In genomic region chr10:4981722-4982471, GRCh38 we compare ENCODE assay signal across 1 cellular context.
TF ChIP-seq lines count a peak whose summit lies in the region.

No MANE protein-coding gene starts in this region.

TF ChIP-seq in HepG2, 621 proteins besides CTCF, POLR2A, EP300 and RAD21 (continued from another document and continues in another):
- TF ChIP-seq SNAPC4 (CRISPR knock-in tag; IDR thresholded peaks at IDR 0.05) (no peak), PHF5A (CRISPR knock-in tag; IDR thresholded peaks at IDR 0.05; ENCODE audit: low read depth, unreplicated experiment) (peak; percentile 79), KMT2B (CRISPR knock-in tag; IDR thresholded peaks at IDR 0.05) (0 out of 2 replicates have a peak, but pooled peaks have one; percentile 50), HBP1 (CRISPR knock-in tag; IDR thresholded peaks at IDR 0.05; ENCODE audit: low read depth) (no peak), ZNF335 (CRISPR knock-in tag; IDR thresholded peaks at IDR 0.05) (no peak), ZNF138 (CRISPR knock-in tag; IDR thresholded peaks at IDR 0.05; ENCODE audit: low read depth) (no peak), HINFP (CRISPR knock-in tag; IDR thresholded peaks at IDR 0.05; ENCODE audit: low read depth) (no peak), CCDC6 (CRISPR knock-in tag; IDR thresholded peaks at IDR 0.05) (peak; percentile 92), ZNF30 (CRISPR knock-in tag; IDR thresholded peaks at IDR 0.05) (no peak), MIER3 (CRISPR knock-in tag; IDR thresholded peaks at IDR 0.05; ENCODE audit: borderline replicate concordance) (no peak), ZNF646 (CRISPR knock-in tag; IDR thresholded peaks at IDR 0.05) (no peak), ADNP (CRISPR knock-in tag; IDR thresholded peaks at IDR 0.05) (no peak), STAG1 (CRISPR knock-in tag; IDR thresholded peaks at IDR 0.05) (peak; percentile 81), CREBL2 (CRISPR knock-in tag; IDR thresholded peaks at IDR 0.05; ENCODE audit: borderline replicate concordance) (no peak), RFX3 (CRISPR knock-in tag; IDR thresholded peaks at IDR 0.05) (no peak), FOXK2 (IDR thresholded peaks at IDR 0.05) (no peak), ARNT (IDR thresholded peaks at IDR 0.05) (no peak), ZC3H13 (CRISPR knock-in tag; IDR thresholded peaks at IDR 0.05) (peak; percentile 81; the same call in 1 of the 2 replicates), CREB3 (CRISPR knock-in tag; IDR thresholded peaks at IDR 0.05) (no peak), YY1 (IDR thresholded peaks at IDR 0.05; ENCODE audit: insufficient read depth, insufficient replicate concordance, low read depth, low read length) (no peak), ZNF546 (CRISPR knock-in tag; conservative IDR thresholded peaks at IDR 0.05) (no peak), HMG20A (CRISPR knock-in tag; IDR thresholded peaks at IDR 0.05; ENCODE audit: borderline replicate concordance) (no peak; the same call in 1 of the 2 replicates), ZNF704 (CRISPR knock-in tag; IDR thresholded peaks at IDR 0.05; ENCODE audit: borderline replicate concordance) (no peak), ZBTB7A (CRISPR knock-in tag; IDR thresholded peaks at IDR 0.05) (no peak), SP5 (CRISPR knock-in tag; IDR thresholded peaks at IDR 0.05; ENCODE audit: borderline replicate concordance, low read depth) (no peak), ZNF556 (CRISPR knock-in tag; IDR thresholded peaks at IDR 0.05; ENCODE audit: borderline replicate concordance) (peak; percentile 49; the same call in 1 of the 2 replicates), KLF15 (CRISPR knock-in tag; IDR thresholded peaks at IDR 0.05; ENCODE audit: borderline replicate concordance) (no peak), ZBTB26 (CRISPR knock-in tag; IDR thresholded peaks at IDR 0.05; ENCODE audit: borderline replicate concordance) (no peak; the same call in 1 of the 2 replicates), ZFP90 (CRISPR knock-in tag; IDR thresholded peaks at IDR 0.05; ENCODE audit: borderline replicate concordance) (peak; percentile 64; the same call in 1 of the 2 replicates), SMAD3 (CRISPR knock-in tag; IDR thresholded peaks at IDR 0.05) (no peak), KLF13 (CRISPR knock-in tag; IDR thresholded peaks at IDR 0.05) (no peak; the same call in 1 of the 2 replicates), GTF3A (CRISPR knock-in tag; conservative IDR thresholded peaks at IDR 0.05) (no peak), USF2 (IDR thresholded peaks at IDR 0.05; ENCODE audit: low read depth, low read length) (no peak), USF2 (CRISPR knock-in tag; IDR thresholded peaks at IDR 0.05; ENCODE audit: borderline replicate concordance) (no peak), ZNF431 (CRISPR knock-in tag; IDR thresholded peaks at IDR 0.05; ENCODE audit: borderline replicate concordance, low read depth) (peak; percentile 48; the same call in 1 of the 2 replicates), SRF (IDR thresholded peaks at IDR 0.05; ENCODE audit: low read depth, low read length) (no peak), GABPA (IDR thresholded peaks at IDR 0.05; ENCODE audit: low read depth, low read length) (no peak), GABPA (CRISPR knock-in tag; IDR thresholded peaks at IDR 0.05; ENCODE audit: low read depth) (peak; percentile 42), REPIN1 (CRISPR knock-in tag; IDR thresholded peaks at IDR 0.05; ENCODE audit: borderline replicate concordance, low read depth) (peak; percentile 65), RORA (CRISPR knock-in tag; IDR thresholded peaks at IDR 0.05) (no peak), IRX3 (CRISPR knock-in tag; IDR thresholded peaks at IDR 0.05; ENCODE audit: borderline replicate concordance, low read depth) (peak; percentile 46; the same call in 1 of the 2 replicates), ZNF619 (CRISPR knock-in tag; IDR thresholded peaks at IDR 0.05) (peak; percentile 79; the same call in 1 of the 2 replicates), ZMYM4 (CRISPR knock-in tag; IDR thresholded peaks at IDR 0.05) (peak; percentile 79)
